37 cellular contexts compared by ENCODE assay signal in genomic region chr2:23128684-23129292, GRCh38.
DNase-seq lines count a peak whose midpoint lies in the region; ATAC-seq, FAIRE-seq and TF ChIP-seq lines count a peak whose summit lies in the region.
"Had no signal": no experiment of that assay in that cellular context is flagged by ENCODE, and none has a peak within 500 bp of the region (broad histone marks: within the 10 kb centered on the region; RNA-seq: fewer than 3 reads in every experiment).

No MANE protein-coding gene starts in this region.

- TF ChIP-seq RAD21 in HepG2 (CRISPR knock-in tag; IDR thresholded peaks at IDR 0.05) = no peak

- in situ Hi-C loops in HepG2 (cut with HindIII; ENCODE audit: extremely low pct_ligation_motif_present, low pct_unique_long_range_greater_than_20kb) = no loop called here

- intact Hi-C loops in HepG2 (cut with micrococcal nuclease; ENCODE audit: unreplicated experiment) (no loop called here), right lobe of liver (cut with DNase I) (no loop called here), vagina (cut with DNase I) (no loop called here), cardiac septum (cut with DNase I) (no loop called here)

- H3K36me3 Mint-ChIP-seq in neural crest cell (ENCODE audit: low read depth) = peaks cover 3% of the 10 kb centered on the region
- H3K36me3 Mint-ChIP-seq: CD14-positive monocyte; CD4-positive, alpha-beta memory T cell; CD4-positive, CD25-positive, alpha-beta regulatory T cell; CD8-positive, alpha-beta memory T cell; CD8-positive, alpha-beta T cell had no signal

- no peaks in the 10 kb centered on the region for H3K4me1 Mint-ChIP-seq in neural crest cell
- H3K4me1 Mint-ChIP-seq: B cell; CD14-positive monocyte; CD4-positive, alpha-beta memory T cell; CD4-positive, CD25-positive, alpha-beta regulatory T cell; CD8-positive, alpha-beta memory T cell had no signal

- no peak overlapping the region for H2AK5ac ChIP-seq in neuronal stem cell (ENCODE audit: low read depth, low read length)

- DNase-seq in HepG2 (ENCODE audit: low spot score) (no peak), right lobe of liver (no peak), neural crest cell (ENCODE audit: low read depth, low spot score) (no peak), neuronal stem cell (ENCODE audit: low spot score) (no peak), vagina (ENCODE audit: extremely low spot score in 2 of 2) (peak; percentile 56 to 70), cardiac septum (ENCODE audit: low spot score) (no peak)
- no peak for DNase-seq in activated CD4-positive, alpha-beta T cell treated with anti-CD3 and anti-CD28 coated beads for 1 hour
- DNase-seq: 8988T; ACHN; AML-193; BE2C; C1 segment of cervical spinal cord; Caco-2; Calu3; CD4-positive, alpha-beta memory T cell; CD4-positive, alpha-beta T cell; CD4-positive, CD25-positive, alpha-beta regulatory T cell; CD8-positive, alpha-beta memory T cell; CD8-positive, alpha-beta T cell; COR-L47; DMS 273 treated with DMSO at 0.1 percent for 48 hours; DMS153; DMS53; DMS79; DMS79 treated with DMSO at 0.1 percent for 48 hours; DND-41; EL had no signal

- POLR2A ChIA-PET in HepG2 (lab: Yijun Ruan, JAX) = no interaction called here

- FAIRE-seq in HepG2 (lab: Jason Lieb, UNC) = no peak
- FAIRE-seq: A204.1, A549, D721Med had no signal

- H4K91ac ChIP-seq in neuronal stem cell (ENCODE audit: low read depth, low read length, poor library complexity) = no peak overlapping the region

- no peak overlapping the region for H3K4ac ChIP-seq in neuronal stem cell (ENCODE audit: low read length)

- H3K79me1 ChIP-seq in neuronal stem cell (ENCODE audit: low read depth, low read length) = no peaks in the 10 kb centered on the region

- no peak overlapping the region for H2AFZ ChIP-seq in HepG2 (ENCODE audit: low read length)
- H2AFZ ChIP-seq in neuronal stem cell (ENCODE audit: low read length) = no peak overlapping the region

- TF ChIP-seq POLR2A in HepG2 (IDR thresholded peaks at IDR 0.05; ENCODE audit: insufficient read depth in 1 of 2, low read depth in 2 of 2, low read length in 2 of 2) = no peak
- no peak for TF ChIP-seq POLR2A in right lobe of liver (IDR thresholded peaks at IDR 0.05)
- TF ChIP-seq POLR2A in vagina (IDR thresholded peaks at IDR 0.05) = no peak

- no peak overlapping the region for H3K27ac ChIP-seq in HepG2 (ENCODE audit: extremely low read length, insufficient read depth, low read length)
- H3K27ac ChIP-seq in right lobe of liver = peak overlapping the region in 1 of 3 donors; percentile 57
- no peak overlapping the region for H3K27ac ChIP-seq in neuronal stem cell (replicated peaks; ENCODE audit: low read length)
- no peak overlapping the region for H3K27ac ChIP-seq in vagina
- H3K27ac ChIP-seq: 22Rv1; A549; BLaER1; BLaER1 treated with 17β-estradiol and CSF1 and Interleukin-3, amounts not matched to agents 10 nM and 100 nM; C4-2B had no signal

- no peak for TF ChIP-seq EP300 in HepG2 (IDR thresholded peaks at IDR 0.05; ENCODE audit: low read depth in 2 of 2, low read length in 2 of 2)
- TF ChIP-seq EP300 in HepG2 (CRISPR knock-in tag; IDR thresholded peaks at IDR 0.05; ENCODE audit: borderline replicate concordance) = no peak

- H3K4me1 ChIP-seq in HepG2 (ENCODE audit: insufficient read depth, low read length) (peaks cover 14% of the 10 kb centered on the region), right lobe of liver (peaks cover 0 to 48% (median 25%) of the 10 kb centered on the region in 4 donors), neuronal stem cell (ENCODE audit: control insufficient read depth in 2 of 2, insufficient read depth in 1 of 2, low read depth in 1 of 2, low read length in 2 of 2) (peaks cover 0 to 2% of the 10 kb centered on the region in 2 donors), vagina (no peaks in the 10 kb centered on the region)
- H3K4me1 ChIP-seq: A549, BE2C, BLaER1 had no signal

- H3K14ac ChIP-seq in neuronal stem cell (ENCODE audit: low read length) = peak overlapping the region; percentile 22

- H2BK5ac ChIP-seq in neuronal stem cell (ENCODE audit: low read length) = no peak overlapping the region

- H3K27me3 Mint-ChIP-seq in neural crest cell (ENCODE audit: low read depth) = no peaks in the 10 kb centered on the region

- peak overlapping the region; percentile 12 for H3K27ac Mint-ChIP-seq in neural crest cell (ENCODE audit: unreplicated experiment)
- H3K27ac Mint-ChIP-seq: B cell; CD14-positive monocyte; CD4-positive, alpha-beta memory T cell; CD4-positive, alpha-beta T cell; CD4-positive, CD25-positive, alpha-beta regulatory T cell; CD8-positive, alpha-beta memory T cell; CD8-positive, alpha-beta T cell had no signal

- H2BK12ac ChIP-seq in neuronal stem cell (ENCODE audit: low read length) = no peak overlapping the region

- H2BK15ac ChIP-seq in neuronal stem cell (ENCODE audit: low read length) = no peak overlapping the region

- peaks cover 4% of the 10 kb centered on the region for H3K9me3 Mint-ChIP-seq in neural crest cell
- H3K9me3 Mint-ChIP-seq: CD4-positive, alpha-beta T cell had no signal

- no peaks in the 10 kb centered on the region for H3K79me2 ChIP-seq in HepG2 (ENCODE audit: insufficient read depth, low read length)

- no TSS peak for BruUV-seq in HepG2 (replicated peaks; lab: Mats Ljungman, UMichigan)

- no peak overlapping the region for H3K23ac ChIP-seq in neuronal stem cell (ENCODE audit: low read depth, low read length, poor library complexity)

- no peak overlapping the region for H4K8ac ChIP-seq in neuronal stem cell (ENCODE audit: low read depth, low read length)

- H3K4me2 ChIP-seq in HepG2 (ENCODE audit: low read depth, low read length) (no peak overlapping the region), neuronal stem cell (ENCODE audit: insufficient read depth, low read length, poor library complexity, severe bottlenecking) (no peak overlapping the region)
- H3K4me2 ChIP-seq: A549; BLaER1; BLaER1 treated with 17β-estradiol and CSF1 and Interleukin-3, amounts not matched to agents 10 nM and 100 nM had no signal

- H3K9me3 ChIP-seq in HepG2 (ENCODE audit: low read length) = peaks cover 11% of the 10 kb centered on the region
- no peaks in the 10 kb centered on the region for H3K9me3 ChIP-seq in right lobe of liver
- H3K9me3 ChIP-seq in neuronal stem cell (replicated peaks in 1 of 2; ENCODE audit: control insufficient read depth in 2 of 2, insufficient read depth in 1 of 2, low read depth in 1 of 2, low read length in 2 of 2) = peaks cover 0 to 9% of the 10 kb centered on the region in 2 donors
- H3K9me3 ChIP-seq in vagina = no peaks in the 10 kb centered on the region
- H3K9me3 ChIP-seq: BE2C had no signal

- no peak overlapping the region for H3K18ac ChIP-seq in neuronal stem cell (ENCODE audit: low read length)

- H2BK120ac ChIP-seq in neuronal stem cell (ENCODE audit: low read depth, low read length) = no peak overlapping the region

- H3K36me3 ChIP-seq in HepG2 (replicated peaks in 1 of 2; ENCODE audit: control insufficient read depth in 1 of 2, insufficient read depth in 2 of 2, low read length in 2 of 2) = no peaks in the 10 kb centered on the region
- H3K36me3 ChIP-seq in right lobe of liver = no peaks in the 10 kb centered on the region
- H3K36me3 ChIP-seq in neuronal stem cell (replicated peaks in 1 of 2; ENCODE audit: control insufficient read depth in 2 of 2, insufficient read depth in 2 of 2, low read length in 2 of 2) = no peaks in the 10 kb centered on the region
- no peaks in the 10 kb centered on the region for H3K36me3 ChIP-seq in vagina
- H3K36me3 ChIP-seq: BE2C; BLaER1; BLaER1 treated with 17β-estradiol and CSF1 and Interleukin-3, amounts not matched to agents 10 nM and 100 nM had no signal

- WGBS in HepG2 (ENCODE audit: low lambda C conversion rate) = 80% methylated on average over 7 of the region's 7 CpGs
- WGBS in right lobe of liver (ENCODE audit: insufficient coverage, low coverage, low lambda C conversion rate, missing lambda C conversion rate) = 93% methylated on average over 5 of the region's 7 CpGs
- no CpG with 5 or more reads among the region's 7 CpGs for WGBS in neuronal stem cell (ENCODE audit: extremely low coverage in 2 of 2, insufficient read length in 2 of 2, insufficient replicate concordance in 1 of 2), 2 donors

- H3K4me3 Mint-ChIP-seq in neural crest cell = no peak overlapping the region
- H3K4me3 Mint-ChIP-seq: B cell; CD14-positive monocyte; CD4-positive, alpha-beta memory T cell; CD4-positive, alpha-beta T cell; CD4-positive, CD25-positive, alpha-beta regulatory T cell; CD8-positive, alpha-beta memory T cell; CD8-positive, alpha-beta T cell had no signal

- H3K4me3 ChIP-seq in HepG2 (replicated peaks in 1 of 3; ENCODE audit: insufficient read depth in 1 of 3, low read depth in 2 of 3, low read length in 3 of 3) = no peak overlapping the region
- no peak overlapping the region for H3K4me3 ChIP-seq in right lobe of liver
- no peak overlapping the region for H3K4me3 ChIP-seq in neuronal stem cell (ENCODE audit: low read length in 2 of 2)
- no peak overlapping the region for H3K4me3 ChIP-seq in vagina
- H3K4me3 ChIP-seq: A549; BLaER1; BLaER1 treated with 17β-estradiol and CSF1 and Interleukin-3, amounts not matched to agents 10 nM and 100 nM had no signal

- TF ChIP-seq CTCF in HepG2 (CRISPR knock-in tag; IDR thresholded peaks at IDR 0.05) = no peak
- TF ChIP-seq CTCF in right lobe of liver (IDR thresholded peaks at IDR 0.05) = no peak
- TF ChIP-seq CTCF in neural crest cell (conservative IDR thresholded peaks at IDR 0.05) = no peak
- no peak for TF ChIP-seq CTCF in vagina (IDR thresholded peaks at IDR 0.05)

- CTCF ChIA-PET in HepG2 (lab: Yijun Ruan, JAX; ENCODE audit: low intra/inter-chr PET ratio, low total read pairs) = no interaction called here

- H3K27me3 ChIP-seq in HepG2 (ENCODE audit: control insufficient read depth in 1 of 2, insufficient read depth in 2 of 2, low read length in 2 of 2) (no peaks in the 10 kb centered on the region), right lobe of liver (no peaks in the 10 kb centered on the region), neuronal stem cell (ENCODE audit: control insufficient read depth in 3 of 3, insufficient read depth in 3 of 3, low read depth in 1 of 3, low read length in 3 of 3) (no peaks in the 10 kb centered on the region), vagina (no peaks in the 10 kb centered on the region)
- H3K27me3 ChIP-seq: BE2C; BLaER1; BLaER1 treated with 17β-estradiol and CSF1 and Interleukin-3, amounts not matched to agents 10 nM and 100 nM had no signal

- no peak for ATAC-seq in HepG2
- ATAC-seq in right lobe of liver = no peak
- no peak for ATAC-seq in GM18868 (IDR thresholded peaks at IDR 0.05; ENCODE audit: unreplicated experiment)
- ATAC-seq: A549; CD8-positive, alpha-beta T cell had no signal

- no peak overlapping the region for H3K9ac ChIP-seq in HepG2 (ENCODE audit: insufficient read depth, low read depth, low read length)
- no peak overlapping the region for H3K9ac ChIP-seq in neuronal stem cell (ENCODE audit: low read depth, low read length, poor library complexity)
- H3K9ac ChIP-seq: BLaER1; BLaER1 treated with 17β-estradiol and CSF1 and Interleukin-3, amounts not matched to agents 10 nM and 100 nM had no signal

- no peaks in the 10 kb centered on the region for H4K20me1 ChIP-seq in HepG2 (ENCODE audit: insufficient read depth, low read length)
- H4K20me1 ChIP-seq: BLaER1; BLaER1 treated with 17β-estradiol and CSF1 and Interleukin-3, amounts not matched to agents 10 nM and 100 nM had no signal

TF ChIP-seq in HepG2, 621 proteins besides CTCF, POLR2A, EP300 and RAD21 (continues in another document):
- TF ChIP-seq ZNF543 (CRISPR knock-in tag; IDR thresholded peaks at IDR 0.05) (peak; percentile 100), SPEN (CRISPR knock-in tag; IDR thresholded peaks at IDR 0.05; ENCODE audit: low read depth) (no peak)

Comparison
In these comparisons a context has a peak if more than half of its experiments do, and no peak if none do; other contexts are left out.
1. DNase-seq: peak in vagina (2 of 2); none in HepG2 (single experiment), right lobe of liver (0 of 3), neural crest cell (single experiment), neuronal stem cell (single experiment), cardiac septum (single experiment) and activated CD4-positive, alpha-beta T cell treated with anti-CD3 and anti-CD28 coated beads for 1 hour (single experiment).